Comparison of ENCODE assay signal across 26 cellular contexts in the genomic region with DNA sequence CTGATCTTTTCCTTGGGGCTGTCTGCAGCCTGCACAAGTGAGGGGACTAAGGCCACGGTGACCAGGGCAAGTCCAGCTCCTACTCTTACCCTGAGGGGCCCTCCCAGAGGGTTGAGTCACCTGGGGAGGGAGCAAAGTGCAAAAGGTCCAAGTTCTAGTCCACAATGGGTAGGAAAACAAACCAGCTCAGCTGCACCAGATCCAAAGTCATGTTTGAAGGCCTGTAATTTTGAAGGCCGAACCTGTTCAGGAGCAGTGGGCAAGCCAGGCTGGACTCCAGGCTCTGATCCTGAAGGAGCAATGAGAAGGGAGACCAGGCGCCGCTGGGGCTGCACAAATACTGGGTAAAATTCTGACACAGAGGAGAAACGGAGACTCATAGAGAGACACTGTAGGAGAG. TPM values are rescaled to one million over a fixed set of nuclear protein-coding genes. Genes with fewer than 3 reads are reported as not detected.
DNase-seq lines count a peak whose midpoint lies in the region; ATAC-seq and TF ChIP-seq lines count a peak whose summit lies in the region.
"Had no signal": no experiment of that assay in that cellular context is flagged by ENCODE, and none has a peak within 500 bp of the region (broad histone marks: within the 10 kb centered on the region; RNA-seq: fewer than 3 reads in every experiment).

No MANE protein-coding gene starts in this region.

- no TSS peak for BruUV-seq in Panc1 (replicated peaks; lab: Mats Ljungman, UMichigan)

- no peaks in the 10 kb centered on the region for H3K9me3 ChIP-seq in Panc1 (ENCODE audit: control insufficient read depth, insufficient read depth, low read depth, low read length)
- H3K9me3 ChIP-seq in naive thymus-derived CD4-positive, alpha-beta T cell (ENCODE audit: control insufficient read depth in 2 of 3, low read length in 3 of 3): no peaks in the 10 kb centered on the region
- H3K9me3 ChIP-seq: BLaER1 treated with 17β-estradiol and CSF1 and Interleukin-3, amounts not matched to agents 10 nM and 100 nM; body of pancreas; right atrium auricular region; SK-N-SH; upper lobe of left lung had no signal

- H3K36me3 ChIP-seq in Panc1 (ENCODE audit: control insufficient read depth, insufficient read depth, low read length): no peaks in the 10 kb centered on the region
- H3K36me3 ChIP-seq in naive thymus-derived CD4-positive, alpha-beta T cell (ENCODE audit: control insufficient read depth in 2 of 3, insufficient read depth in 3 of 3, low read length in 3 of 3): no peaks in the 10 kb centered on the region
- H3K36me3 ChIP-seq: BLaER1 treated with 17β-estradiol and CSF1 and Interleukin-3, amounts not matched to agents 10 nM and 100 nM; right atrium auricular region; upper lobe of left lung had no signal

- H3K27me3 Mint-ChIP-seq in activated CD4-positive, alpha-beta memory T cell treated with anti-CD3 and anti-CD28 coated beads for 36 hours: no peaks in the 10 kb centered on the region
- H3K27me3 Mint-ChIP-seq in activated CD4-positive, alpha-beta memory T cell treated with anti-CD3 and anti-CD28 coated beads, Interleukin-2, amount 10 ng/mL, durations not matched to agents 7 days and 5 days: peaks cover 54% of the 10 kb centered on the region
- H3K27me3 Mint-ChIP-seq in brain: peaks cover 4% of the 10 kb centered on the region
- peaks cover 0 to 18% (median 0%) of the 10 kb centered on the region in 5 donors for H3K27me3 Mint-ChIP-seq in naive thymus-derived CD4-positive, alpha-beta T cell

- ATAC-seq in Panc1: no peak
- no peak for ATAC-seq in naive thymus-derived CD4-positive, alpha-beta T cell
- ATAC-seq: body of pancreas had no signal

- no peak overlapping the region for H3K4me3 ChIP-seq in Panc1 (ENCODE audit: low read depth in 2 of 2, low read length in 2 of 2)
- H3K4me3 ChIP-seq in naive thymus-derived CD4-positive, alpha-beta T cell (ENCODE audit: low read length): no peak overlapping the region
- H3K4me3 ChIP-seq: BLaER1 treated with 17β-estradiol and CSF1 and Interleukin-3, amounts not matched to agents 10 nM and 100 nM; body of pancreas; coronary artery; right atrium auricular region; upper lobe of left lung had no signal

- H3K4me1 Mint-ChIP-seq in activated CD4-positive, alpha-beta memory T cell treated with anti-CD3 and anti-CD28 coated beads for 36 hours (ENCODE audit: low read depth): peaks cover 68% of the 10 kb centered on the region
- H3K4me1 Mint-ChIP-seq in activated CD4-positive, alpha-beta memory T cell treated with anti-CD3 and anti-CD28 coated beads, Interleukin-2, amount 10 ng/mL, durations not matched to agents 7 days and 5 days: peaks cover 22% of the 10 kb centered on the region
- H3K4me1 Mint-ChIP-seq in brain: peaks cover 61% of the 10 kb centered on the region
- H3K4me1 Mint-ChIP-seq in naive thymus-derived CD4-positive, alpha-beta T cell: peaks cover 41 to 95% (median 74%) of the 10 kb centered on the region in 7 donors

- no peaks in the 10 kb centered on the region for H3K27me3 ChIP-seq in Panc1 (ENCODE audit: control insufficient read depth, insufficient read depth, low read length)
- H3K27me3 ChIP-seq in naive thymus-derived CD4-positive, alpha-beta T cell (ENCODE audit: control insufficient read depth in 2 of 2, insufficient read depth in 2 of 2, low read length in 2 of 2): no peaks in the 10 kb centered on the region
- H3K27me3 ChIP-seq: body of pancreas, right atrium auricular region, upper lobe of left lung had no signal

- no peak for DNase-seq in activated CD4-positive, alpha-beta memory T cell treated with anti-CD3 and anti-CD28 coated beads for 36 hours
- no peak for DNase-seq in activated CD4-positive, alpha-beta memory T cell treated with anti-CD3 and anti-CD28 coated beads, Interleukin-2, amount 10 ng/mL, durations not matched to agents 7 days and 5 days
- DNase-seq in Panc1 (ENCODE audit: low read depth, low spot score) (no peak), pons (ENCODE audit: low spot score) (no peak), dedifferentiated amniotic fluid mesenchymal stem cell (ENCODE audit: extremely low spot score) (no peak)
- no peak for DNase-seq in naive thymus-derived CD4-positive, alpha-beta T cell
- no peak for DNase-seq in activated CD8-positive, alpha-beta memory T cell treated with anti-CD3 and anti-CD28 coated beads, Interleukin-2, amount 50 U/mL, for 48 hours
- DNase-seq: activated CD4-positive, alpha-beta T cell treated with anti-CD3 and anti-CD28 coated beads, Interleukin-2, amount 50 U/mL, for 4 hours; activated effector memory CD4-positive, alpha-beta T cell treated with anti-CD3 and anti-CD28 coated beads, Interleukin-2, amount 50 U/mL, for 16 hours; DMS153; GF-D8; hypothalamus; midbrain; NCI-H1417; NCI-H2171 treated with DMSO at 0.1 percent for 48 hours; NCI-H748 treated with DMSO at 0.1 percent for 48 hours; nucleus accumbens; SK-N-SH; stimulated activated CD4-positive, alpha-beta T cell treated with anti-CD3 and anti-CD28 coated beads, Interleukin-15, amount 100 ng/mL, for 24 hours; stimulated activated naive CD4-positive, alpha-beta T cell; upper lobe of left lung had no signal

- H3K27ac ChIP-seq in Panc1 (ENCODE audit: low read length): peak overlapping the region; percentile 34; the same call in 1 of the 2 replicates
- H3K27ac ChIP-seq in naive thymus-derived CD4-positive, alpha-beta T cell (ENCODE audit: low read depth, low read length): peak overlapping the region; percentile 80
- H3K27ac ChIP-seq: BLaER1 treated with 17β-estradiol and CSF1 and Interleukin-3, amounts not matched to agents 10 nM and 100 nM; body of pancreas; coronary artery; right atrium auricular region; upper lobe of left lung had no signal

- CTCF ChIA-PET in activated CD4-positive, alpha-beta memory T cell treated with anti-CD3 and anti-CD28 coated beads for 36 hours (lab: Charles Lee): interaction anchor here (1.7 to 5.8 kb wide), 3 partner anchors 14 to 31 kb away, joined by 7 to 54 read pairs (median 49); no protein-coding TSS in a partner anchor
- CTCF ChIA-PET in activated CD4-positive, alpha-beta memory T cell treated with anti-CD3 and anti-CD28 coated beads, Interleukin-2, amount 10 ng/mL, durations not matched to agents 7 days and 5 days (lab: Charles Lee): interaction anchor here (0.6 to 5.6 kb wide), 3 partner anchors 14 to 265 kb away, joined by 4 to 74 read pairs (median 5); partner anchors contain the start of gene TCF7
- CTCF ChIA-PET in Panc1 (lab: Charles Lee): no interaction called here
- CTCF ChIA-PET in naive thymus-derived CD4-positive, alpha-beta T cell (lab: Charles Lee): interaction anchor here (0.9 to 5.7 kb wide), 3 partner anchors 26 to 48 kb away, joined by 3 to 40 read pairs (median 3); no protein-coding TSS in a partner anchor

- H3K9me3 Mint-ChIP-seq in activated CD4-positive, alpha-beta memory T cell treated with anti-CD3 and anti-CD28 coated beads for 36 hours: no peaks in the 10 kb centered on the region
- no peaks in the 10 kb centered on the region for H3K9me3 Mint-ChIP-seq in activated CD4-positive, alpha-beta memory T cell treated with anti-CD3 and anti-CD28 coated beads, Interleukin-2, amount 10 ng/mL, durations not matched to agents 7 days and 5 days
- no peaks in the 10 kb centered on the region for H3K9me3 Mint-ChIP-seq in brain
- H3K9me3 Mint-ChIP-seq in naive thymus-derived CD4-positive, alpha-beta T cell: no peaks in the 10 kb centered on the region

- intact Hi-C loops in activated CD4-positive, alpha-beta memory T cell treated with anti-CD3 and anti-CD28 coated beads for 36 hours (cut with micrococcal nuclease): no loop called here
- intact Hi-C loops in Panc1 (cut with micrococcal nuclease; ENCODE audit: unreplicated experiment): no loop called here
- intact Hi-C loops in naive thymus-derived CD4-positive, alpha-beta T cell (cut with micrococcal nuclease): no loop called here

- H3K27ac Mint-ChIP-seq in activated CD4-positive, alpha-beta memory T cell treated with anti-CD3 and anti-CD28 coated beads for 36 hours: peak overlapping the region; percentile 81
- H3K27ac Mint-ChIP-seq in activated CD4-positive, alpha-beta memory T cell treated with anti-CD3 and anti-CD28 coated beads, Interleukin-2, amount 10 ng/mL, durations not matched to agents 7 days and 5 days: no peak overlapping the region
- peak overlapping the region in 3 of 5 experiments; percentile 59 to 86 (median 73) for H3K27ac Mint-ChIP-seq in brain
- peak overlapping the region; percentile 63 to 98 (median 95) for H3K27ac Mint-ChIP-seq in naive thymus-derived CD4-positive, alpha-beta T cell

- no peaks in the 10 kb centered on the region for H3K36me3 Mint-ChIP-seq in activated CD4-positive, alpha-beta memory T cell treated with anti-CD3 and anti-CD28 coated beads for 36 hours
- H3K36me3 Mint-ChIP-seq in activated CD4-positive, alpha-beta memory T cell treated with anti-CD3 and anti-CD28 coated beads, Interleukin-2, amount 10 ng/mL, durations not matched to agents 7 days and 5 days (ENCODE audit: low read depth): no peaks in the 10 kb centered on the region
- no peaks in the 10 kb centered on the region for H3K36me3 Mint-ChIP-seq in brain
- peaks cover 0 to 5% (median 0%) of the 10 kb centered on the region in 5 donors for H3K36me3 Mint-ChIP-seq in naive thymus-derived CD4-positive, alpha-beta T cell

- in situ Hi-C loops in Panc1 (cut with HindIII; ENCODE audit: low pct_unique_long_range_greater_than_20kb, low sequenced_read_pairs): no loop called here

- POLR2A ChIA-PET in activated CD4-positive, alpha-beta memory T cell treated with anti-CD3 and anti-CD28 coated beads for 36 hours (lab: Charles Lee): interaction anchor here (2.7 to 3.4 kb wide), 2 partner anchors 13 to 29 kb away, joined by 22 to 32 read pairs; no protein-coding TSS in a partner anchor
- POLR2A ChIA-PET in activated CD4-positive, alpha-beta memory T cell treated with anti-CD3 and anti-CD28 coated beads, Interleukin-2, amount 10 ng/mL, durations not matched to agents 7 days and 5 days (lab: Charles Lee): interaction anchor here (3.2 kb wide), 1 partner anchor 78 kb away, joined by 12 read pairs; the partner anchor contains the start of gene SKP1
- POLR2A ChIA-PET in Panc1 (lab: Charles Lee): no interaction called here
- POLR2A ChIA-PET in naive thymus-derived CD4-positive, alpha-beta T cell (lab: Charles Lee): interaction anchor here (0.6 to 5.5 kb wide), 7 partner anchors 21 to 92 kb away, joined by 3 to 52 read pairs (median 4); no protein-coding TSS in a partner anchor

- peak overlapping the region; percentile 26 for H3K4me3 Mint-ChIP-seq in activated CD4-positive, alpha-beta memory T cell treated with anti-CD3 and anti-CD28 coated beads for 36 hours
- H3K4me3 Mint-ChIP-seq in activated CD4-positive, alpha-beta memory T cell treated with anti-CD3 and anti-CD28 coated beads, Interleukin-2, amount 10 ng/mL, durations not matched to agents 7 days and 5 days: no peak overlapping the region
- H3K4me3 Mint-ChIP-seq in brain: peak overlapping the region in 1 of 5 experiments; percentile 28
- peak overlapping the region in 9 of 10 donors; percentile 25 to 79 (median 67) for H3K4me3 Mint-ChIP-seq in naive thymus-derived CD4-positive, alpha-beta T cell

- H3K4me1 ChIP-seq in Panc1 (ENCODE audit: control insufficient read depth, insufficient read depth, low read length): peaks cover 22% of the 10 kb centered on the region
- H3K4me1 ChIP-seq in naive thymus-derived CD4-positive, alpha-beta T cell (ENCODE audit: control insufficient read depth in 2 of 2, insufficient read depth in 2 of 2, low read length in 2 of 2): peaks cover 50 to 85% of the 10 kb centered on the region in 2 donors

- no peak for TF ChIP-seq CTCF in Panc1 (IDR thresholded peaks at IDR 0.05)
- no peak for TF ChIP-seq CTCF in brain (conservative IDR thresholded peaks at IDR 0.05)

RNA-seq across cellular contexts. Expression of gene TCF7, which starts 15.8 kb away (rescaled TPM):
- 10 to 100 TPM; 59.3 to 65.6 TPM for total RNA-seq in activated CD4-positive, alpha-beta memory T cell treated with anti-CD3 and anti-CD28 coated beads for 36 hours
- 10 to 100 TPM; 19.2 to 21.9 TPM for total RNA-seq in activated CD4-positive, alpha-beta memory T cell treated with anti-CD3 and anti-CD28 coated beads, Interleukin-2, amount 10 ng/mL, durations not matched to agents 7 days and 5 days
- total RNA-seq in Panc1 (2021; ENCODE audit: unreplicated experiment): 24.0 TPM
- 45.5 TPM for polyA plus RNA-seq in Panc1 (2012; ENCODE audit: insufficient read length)
- polyA plus RNA-seq in brain (ENCODE audit: insufficient read depth, low read depth, low replicate concordance): 5.9 TPM
- 1,000 to 10,000 TPM in 2 of 5 experiments, 100 to 1,000 TPM in 3; 203 to 1,066 (median 643) TPM for total RNA-seq in naive thymus-derived CD4-positive, alpha-beta T cell
- 100 to 1,000 TPM; 356 to 560 TPM for polyA plus RNA-seq in naive thymus-derived CD4-positive, alpha-beta T cell
